In the genomic region with DNA sequence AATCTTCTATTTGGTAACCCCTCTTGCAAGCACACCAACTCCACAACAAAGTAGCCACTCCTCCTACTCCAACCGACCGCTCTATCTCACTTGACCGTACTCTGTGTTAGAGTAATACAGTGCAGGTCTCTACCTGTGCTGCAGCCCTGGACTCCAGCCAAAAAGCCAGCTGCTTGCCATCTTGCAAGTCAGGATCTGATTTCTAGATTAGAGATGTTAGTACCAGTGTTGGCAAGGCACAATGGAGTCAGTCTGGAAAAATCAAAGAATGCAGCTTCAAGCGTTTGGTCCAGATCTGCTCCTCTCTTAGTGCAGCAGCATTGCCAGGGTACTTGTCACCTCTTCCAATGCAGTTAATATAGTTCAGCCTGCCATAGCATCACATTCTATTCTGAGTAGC, we compare ENCODE assay signal across 1 cellular context.
TF ChIP-seq lines count a peak whose summit lies in the region.

No MANE protein-coding gene starts in this region.

TF ChIP-seq in SK-N-SH treated with all-trans-retinoic acid at 6 μM for 48 hours, 23 proteins besides CTCF, POLR2A, EP300 and RAD21 (continued from another document):
- TF ChIP-seq CSDC2 (CRISPR knock-in tag; IDR thresholded peaks at IDR 0.05) (no peak), ISL1 (CRISPR knock-in tag; IDR thresholded peaks at IDR 0.05) (no peak), SNAI2 (CRISPR knock-in tag; IDR thresholded peaks at IDR 0.05) (no peak), POU6F1 (CRISPR knock-in tag; IDR thresholded peaks at IDR 0.05; ENCODE audit: borderline replicate concordance, low read depth) (no peak), PATZ1 (CRISPR knock-in tag; IDR thresholded peaks at IDR 0.05; ENCODE audit: borderline replicate concordance) (no peak), ZC3H10 (CRISPR knock-in tag; IDR thresholded peaks at IDR 0.05) (no peak), ZNF565 (CRISPR knock-in tag; conservative IDR thresholded peaks at IDR 0.05; ENCODE audit: low read depth) (no peak)
- TF ChIP-seq, protein P1, sequence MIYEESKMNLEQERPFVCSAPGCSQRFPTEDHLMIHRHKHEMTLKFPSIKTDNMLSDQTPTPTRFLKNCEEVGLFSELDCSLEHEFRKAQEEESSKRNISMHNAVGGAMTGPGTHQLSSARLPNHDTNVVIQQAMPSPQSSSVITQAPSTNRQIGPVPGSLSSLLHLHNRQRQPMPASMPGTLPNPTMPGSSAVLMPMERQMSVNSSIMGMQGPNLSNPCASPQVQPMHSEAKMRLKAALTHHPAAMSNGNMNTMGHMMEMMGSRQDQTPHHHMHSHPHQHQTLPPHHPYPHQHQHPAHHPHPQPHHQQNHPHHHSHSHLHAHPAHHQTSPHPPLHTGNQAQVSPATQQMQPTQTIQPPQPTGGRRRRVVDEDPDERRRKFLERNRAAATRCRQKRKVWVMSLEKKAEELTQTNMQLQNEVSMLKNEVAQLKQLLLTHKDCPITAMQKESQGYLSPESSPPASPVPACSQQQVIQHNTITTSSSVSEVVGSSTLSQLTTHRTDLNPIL (CRISPR knock-in tag; IDR thresholded peaks at IDR 0.05; ENCODE audit: low read depth) = no peak
